In genomic region chr1:41918450-41919043, GRCh38 we compare ENCODE assay signal across 8 cellular contexts. TPM values are rescaled to one million over a fixed set of nuclear protein-coding genes. Genes with fewer than 3 reads are reported as not detected.
DNase-seq lines count a peak whose midpoint lies in the region; ATAC-seq and TF ChIP-seq lines count a peak whose summit lies in the region.

HIVEP3 (minus strand) TSS chr1:41918922.

- H3K27me3 Mint-ChIP-seq in activated T-helper 17 cell treated with anti-CD3 and anti-CD28 coated beads, Interleukin-2, amount 50 U/mL, for 72 hours: no peaks in the 10 kb centered on the region

- peaks cover 57% of the 10 kb centered on the region for H3K4me1 Mint-ChIP-seq in activated T-helper 17 cell treated with anti-CD3 and anti-CD28 coated beads, Interleukin-2, amount 50 U/mL, for 72 hours

- no peaks in the 10 kb centered on the region for H3K36me3 Mint-ChIP-seq in activated T-helper 17 cell treated with anti-CD3 and anti-CD28 coated beads, Interleukin-2, amount 50 U/mL, for 72 hours (ENCODE audit: low read depth)

- H3K4me1 ChIP-seq in cardiac muscle cell (ENCODE audit: low read depth) (peaks cover 7% of the 10 kb centered on the region), parathyroid adenoma (peaks cover 4% of the 10 kb centered on the region)

- no peaks in the 10 kb centered on the region for H3K79me2 ChIP-seq in parathyroid adenoma

- DNase-seq in DMS79 treated with DMSO at 0.1 percent for 48 hours (lab: John Stamatoyannopoulos, UW) (peak; percentile 79), NCI-H1694 (lab: John Stamatoyannopoulos, UW) (peak; percentile 44), cardiac muscle cell (ENCODE audit: low read depth in 1 of 2, low spot score in 1 of 2) (peak; percentile 37 to 59), OCI-M1 (lab: John Stamatoyannopoulos, UW) (no peak)

- H3K27me3 ChIP-seq in cardiac muscle cell (peaks cover 19% of the 10 kb centered on the region), parathyroid adenoma (ENCODE audit: control insufficient read depth, insufficient read depth, low read length) (no peaks in the 10 kb centered on the region)

- H3K27ac ChIP-seq in cardiac muscle cell (no peak within 1 kb of the TSS), parathyroid adenoma (peak within 1 kb of the TSS; percentile 70)

- no peak for ATAC-seq in activated T-helper 17 cell treated with anti-CD3 and anti-CD28 coated beads, Interleukin-2, amount 50 U/mL, for 72 hours (replicated peaks)
- ATAC-seq in GM18870 (IDR thresholded peaks at IDR 0.05; ENCODE audit: unreplicated experiment) (no peak), HG02759 (IDR thresholded peaks at IDR 0.05; ENCODE audit: unreplicated experiment) (no peak)

- peak within 1 kb of the TSS; percentile 91 for H3K27ac Mint-ChIP-seq in activated T-helper 17 cell treated with anti-CD3 and anti-CD28 coated beads, Interleukin-2, amount 50 U/mL, for 72 hours

- TF ChIP-seq CTCF in cardiac muscle cell (IDR thresholded peaks at IDR 0.05; ENCODE audit: low read depth, low read length): peak; percentile 7
- no peak for TF ChIP-seq CTCF in parathyroid adenoma (IDR thresholded peaks at IDR 0.05)

- peak within 1 kb of the TSS; percentile 84 for H2AFZ ChIP-seq in parathyroid adenoma

- H3K36me3 ChIP-seq in cardiac muscle cell (no peaks in the 10 kb centered on the region), parathyroid adenoma (ENCODE audit: control insufficient read depth, insufficient read depth, low read length) (no peaks in the 10 kb centered on the region)

- peak within 1 kb of the TSS; percentile 88 for H3K4me3 Mint-ChIP-seq in activated T-helper 17 cell treated with anti-CD3 and anti-CD28 coated beads, Interleukin-2, amount 50 U/mL, for 72 hours

- H3K9me3 ChIP-seq in cardiac muscle cell (ENCODE audit: low read depth) (no peaks in the 10 kb centered on the region), parathyroid adenoma (ENCODE audit: control insufficient read depth, low read length) (no peaks in the 10 kb centered on the region)

- H3K4me3 ChIP-seq in cardiac muscle cell (peak within 1 kb of the TSS; percentile 54), parathyroid adenoma (ENCODE audit: low read depth, low read length) (peak within 1 kb of the TSS; percentile 56)

- H3K9me3 Mint-ChIP-seq in activated T-helper 17 cell treated with anti-CD3 and anti-CD28 coated beads, Interleukin-2, amount 50 U/mL, for 72 hours: peaks cover 4% of the 10 kb centered on the region

- H3K4me2 ChIP-seq in parathyroid adenoma (ENCODE audit: low read length): peak within 1 kb of the TSS; percentile 83

- H3K9ac ChIP-seq in parathyroid adenoma: no peak within 1 kb of the TSS

RNA-seq across cellular contexts. Expression of gene HIVEP3, which starts in this region (rescaled TPM):
- 10 to 100 TPM in 1 of 2 donors, 1 to 10 TPM in 1; 8.0 to 27.6 TPM for total RNA-seq in activated T-helper 17 cell treated with anti-CD3 and anti-CD28 coated beads, Interleukin-2, amount 50 U/mL, for 72 hours
- total RNA-seq in cardiac muscle cell: 0.42 TPM in 2 replicates
- 0.62 and 1.4 TPM in 2 replicates for polyA plus RNA-seq in cardiac muscle cell
